8 cellular contexts compared by ENCODE assay signal in the genomic region with DNA sequence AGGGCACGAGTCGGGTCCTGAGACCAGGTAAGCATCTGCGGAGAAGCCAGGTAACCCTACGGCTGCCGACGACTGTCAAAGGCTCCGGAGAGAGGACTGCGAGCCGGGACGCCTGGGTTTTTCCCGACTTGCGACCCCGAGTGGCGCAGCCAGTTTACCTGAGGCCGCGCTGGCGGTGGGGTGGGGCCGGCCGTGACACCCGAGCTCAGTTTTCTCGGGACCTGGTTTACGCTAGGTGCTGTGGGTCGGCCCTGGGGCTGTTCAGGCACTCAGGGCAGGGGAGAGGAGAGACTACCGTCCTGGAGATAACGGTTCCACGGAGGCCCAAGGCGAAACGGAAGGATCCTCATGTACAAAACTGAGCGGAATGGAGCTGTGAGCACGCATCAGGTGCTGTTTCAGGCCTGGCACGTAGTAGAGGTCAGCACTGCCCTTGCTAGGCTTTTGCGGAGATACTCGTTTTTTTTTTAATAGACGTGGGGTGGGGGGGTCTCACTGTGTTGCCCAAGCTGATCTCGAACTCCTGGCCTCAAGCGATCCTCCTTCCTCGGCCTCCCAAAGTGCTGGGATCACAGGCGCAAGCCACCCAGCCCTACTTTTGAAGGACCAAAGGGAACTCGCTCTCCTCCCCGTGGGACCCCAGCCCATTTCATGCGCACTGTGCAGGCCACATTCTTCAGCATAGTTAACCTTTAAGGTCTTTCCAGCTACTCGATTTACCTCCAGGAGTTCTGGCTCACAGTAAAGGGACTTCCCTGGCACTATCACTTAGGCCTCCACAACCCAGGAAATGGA. TPM values are rescaled to one million over a fixed set of nuclear protein-coding genes. Genes with fewer than 3 reads are reported as not detected.
DNase-seq lines count a peak whose midpoint lies in the region; ATAC-seq, FAIRE-seq and TF ChIP-seq lines count a peak whose summit lies in the region.

No MANE protein-coding gene starts in this region.

- peak overlapping the region; percentile 29 for H4K91ac ChIP-seq in H1 (replicated peaks; ENCODE audit: insufficient read length, low read length)

- no peak overlapping the region; the same call in 1 of the 2 replicates for H2BK12ac ChIP-seq in H1 (ENCODE audit: low read depth, low read length)

- FAIRE-seq in H1 (lab: Jason Lieb, UNC) = no peak

- H3K23ac ChIP-seq in H1 (ENCODE audit: insufficient read length) = no peak overlapping the region

- TF ChIP-seq POLR2A in GM18505 (IDR thresholded peaks at IDR 0.05; ENCODE audit: borderline replicate concordance, extremely low read depth, insufficient read depth, insufficient read length) (no peak), H1 (IDR thresholded peaks at IDR 0.05; ENCODE audit: control extremely low read depth in 1 of 2, low read depth in 2 of 2, low read length in 2 of 2) (no peak)

- no peaks in the 10 kb centered on the region for H3K9me3 ChIP-seq in PC-9 (ENCODE audit: insufficient read depth, low read depth)
- no peaks in the 10 kb centered on the region for H3K9me3 ChIP-seq in H1 (ENCODE audit: insufficient read depth in 2 of 2, low read depth in 1 of 2, low read length in 1 of 2)

- CTCF ChIA-PET in PC-9 (lab: Charles Lee) (interaction anchor here (0.5 to 0.7 kb wide), 4 partner anchors 37 to 334 kb away, joined by 3 to 8 read pairs (median 4); no protein-coding TSS in a partner anchor), H1 (lab: Charles Lee; ENCODE audit: partially characterized antibody) (interaction anchor here (0.6 to 2.1 kb wide), 12 partner anchors 8 to 1728 kb away, joined by 3 to 8 read pairs (median 4); a partner anchor contains a TSS)

- BruUV-seq in PC-9 (replicated peaks; lab: Mats Ljungman, UMichigan) = TSS peak; percentile 48

- TF ChIP-seq EP300 in H1 (IDR thresholded peaks at IDR 0.05; ENCODE audit: borderline replicate concordance in 1 of 2, low read depth in 2 of 2, low read length in 2 of 2) = no peak

- peaks cover 8% of the 10 kb centered on the region for H3K23me2 ChIP-seq in H1 (ENCODE audit: low read depth, low read length)

- no peak overlapping the region for H2AK5ac ChIP-seq in H1 (ENCODE audit: low read depth, low read length)

- no peak overlapping the region for H2BK120ac ChIP-seq in H1 (replicated peaks; ENCODE audit: low read depth, low read length)

- 17% methylated on average over 42 of the region's 42 CpGs; no CpG with 5 or more reads in 1 of the 2 experiments for WGBS in H1 (ENCODE audit: extremely low coverage in 1 of 2, insufficient coverage in 1 of 2, insufficient read length in 1 of 2, insufficient replicate concordance in 2 of 2, low coverage in 1 of 2, low lambda C conversion rate in 2 of 2, missing lambda C conversion rate in 1 of 2), 2 experiments

- H3K27ac ChIP-seq in PC-9 (peak overlapping the region; percentile 32), H1 (ENCODE audit: low read depth, low read length) (peak overlapping the region; percentile 47; the same call in 1 of the 2 replicates)

- H3K27me3 ChIP-seq in PC-9 (ENCODE audit: insufficient read depth, low read depth) (no peaks in the 10 kb centered on the region), H1 (replicated peaks in 1 of 4; ENCODE audit: control insufficient read depth in 3 of 4, extremely low read depth in 1 of 4, insufficient read depth in 3 of 4, low read length in 3 of 4) (no peaks in the 10 kb centered on the region)

- TF ChIP-seq CTCF in PC-9 (conservative IDR thresholded peaks at IDR 0.05) (no peak), H1 (IDR thresholded peaks at IDR 0.05; ENCODE audit: control extremely low read depth in 1 of 3, insufficient read depth in 1 of 3, low read depth in 1 of 3, low read length in 3 of 3) (no peak), nephron progenitor cell (IDR thresholded peaks at IDR 0.05) (no peak)

- peak overlapping the region; percentile 54 for H2BK5ac ChIP-seq in H1 (ENCODE audit: low read depth, low read length)

- H3K4me3 ChIP-seq in PC-9 (peak overlapping the region; percentile 82), H1 (ENCODE audit: extremely low read depth in 1 of 4, insufficient read depth in 2 of 4, low read depth in 3 of 4, low read length in 4 of 4) (peak overlapping the region; percentile 59 to 94 (median 89))

- H3K79me1 ChIP-seq in H1 (ENCODE audit: low read depth, low read length) = peaks cover 7% of the 10 kb centered on the region

- H3K79me2 ChIP-seq in PC-9 (ENCODE audit: low read depth) = peaks cover 58% of the 10 kb centered on the region
- H3K79me2 ChIP-seq in H1 (ENCODE audit: control insufficient read depth in 1 of 2, insufficient read depth in 2 of 2, low read length in 2 of 2) = peaks cover 0 to 25% of the 10 kb centered on the region in 2 experiments; a peak in 3 of 4 replicates

- H4K20me1 ChIP-seq in PC-9 (ENCODE audit: insufficient read depth) (no peaks in the 10 kb centered on the region), H1 (replicated peaks in 1 of 2; ENCODE audit: control insufficient read depth in 1 of 2, insufficient read depth in 2 of 2, low read length in 2 of 2) (peaks cover 1 to 4% of the 10 kb centered on the region in 2 experiments)

- peak; percentile 11 for ATAC-seq in GM18505 (IDR thresholded peaks at IDR 0.05; ENCODE audit: unreplicated experiment)
- peak; percentile 7 for ATAC-seq in HG02623 (IDR thresholded peaks at IDR 0.05; ENCODE audit: unreplicated experiment)

- H3K4me1 ChIP-seq in PC-9 (replicated peaks; ENCODE audit: insufficient read depth) = peaks cover 26% of the 10 kb centered on the region
- peaks cover 0 to 4% (median 2%) of the 10 kb centered on the region in 4 experiments; a peak in 3 of 7 replicates for H3K4me1 ChIP-seq in H1 (replicated peaks in 1 of 4; ENCODE audit: control insufficient read depth in 3 of 4, insufficient read depth in 4 of 4, low read length in 3 of 4)

- POLR2A ChIA-PET in PC-9 (lab: Charles Lee; ENCODE audit: unreplicated experiment) (interaction anchor here (0.6 to 1.5 kb wide), 7 partner anchors 17 to 708 kb away, joined by 3 to 13 read pairs (median 9); a partner anchor contains a TSS), H1 (lab: Charles Lee; ENCODE audit: partially characterized antibody) (interaction anchor here (0.6 to 3.7 kb wide), 44 partner anchors 8 to 1297 kb away, joined by 3 to 42 read pairs (median 4); a partner anchor contains a TSS)

- H4K8ac ChIP-seq in H1 (ENCODE audit: extremely low read depth, insufficient read depth, low read length) = peak overlapping the region; percentile 81; the same call in 1 of the 2 replicates

- H4K5ac ChIP-seq in H1 (ENCODE audit: insufficient read length, low read depth, low read length) = peak overlapping the region; percentile 70

- no peak overlapping the region; the same call in none of the 2 replicates for H3K18ac ChIP-seq in H1 (ENCODE audit: extremely low read depth, low read length)

- peaks cover 3% of the 10 kb centered on the region for H3K27me3 Mint-ChIP-seq in nephron progenitor cell (ENCODE audit: low read depth, poor library complexity)

- peak overlapping the region; percentile 97 for H3K27ac Mint-ChIP-seq in nephron progenitor cell

- no peaks in the 10 kb centered on the region for H3K9me3 Mint-ChIP-seq in nephron progenitor cell

- peak overlapping the region; percentile 97 for H3K4me3 Mint-ChIP-seq in nephron progenitor cell

- peak overlapping the region; percentile 92 for H2AFZ ChIP-seq in PC-9
- peak overlapping the region; percentile 85 for H2AFZ ChIP-seq in H1 (ENCODE audit: low read length)

- H3F3A ChIP-seq in PC-9 (ENCODE audit: insufficient read depth, low read depth) = peaks cover 14% of the 10 kb centered on the region

- H3K14ac ChIP-seq in H1 (ENCODE audit: insufficient read length) = no peak overlapping the region

- peak overlapping the region; percentile 96 for H2BK15ac ChIP-seq in H1 (ENCODE audit: low read length)

- H3K4me2 ChIP-seq in PC-9 (peak overlapping the region; percentile 97), H1 (ENCODE audit: insufficient read depth in 1 of 2, low read depth in 2 of 2, low read length in 2 of 2) (peak overlapping the region; percentile 71 to 82)

- peaks cover 52% of the 10 kb centered on the region for H3K4me1 Mint-ChIP-seq in nephron progenitor cell

- peak overlapping the region; percentile 60 for H3K56ac ChIP-seq in H1 (replicated peaks; ENCODE audit: insufficient read length, low read depth, low read length)

- peak overlapping the region; percentile 27 for H3K4ac ChIP-seq in H1 (replicated peaks; ENCODE audit: insufficient read length, low read depth, low read length)

- H2BK20ac ChIP-seq in H1 (ENCODE audit: low read length) = no peak overlapping the region

- no peaks in the 10 kb centered on the region for H3K36me3 ChIP-seq in PC-9 (ENCODE audit: low read depth)
- H3K36me3 ChIP-seq in H1 (ENCODE audit: control insufficient read depth in 2 of 4, insufficient read depth in 4 of 4, low read length in 3 of 4) = peaks cover 0 to 5% (median 0%) of the 10 kb centered on the region in 4 experiments; a peak in 2 of 8 replicates

- intact Hi-C loops in PC-9 (cut with micrococcal nuclease; ENCODE audit: unreplicated experiment) = loop anchor here (2.0 to 10.0 kb wide), 3 partner anchors 71 to 459 kb away; a partner anchor contains a TSS

- no peak for DNase-seq in PC-9
- DNase-seq in H1 (ENCODE audit: low read depth in 1 of 2, low spot score in 2 of 2) = peak in 1 of 2 experiments; percentile 49
- no peak for DNase-seq in nephron progenitor cell
- DNase-seq in amniotic stem cell (lab: John Stamatoyannopoulos, UW) = no peak
- no peak for DNase-seq in NCI-H1930 (lab: John Stamatoyannopoulos, UW)
- DNase-seq in midbrain (lab: John Stamatoyannopoulos, UW) = no peak

- H3K9me2 ChIP-seq in PC-9 (ENCODE audit: insufficient read depth) = no peaks in the 10 kb centered on the region

- peak overlapping the region; percentile 46 to 73 (median 66) for H3K9ac ChIP-seq in H1 (replicated peaks in 1 of 4; ENCODE audit: extremely low read depth in 1 of 4, low read depth in 3 of 4, low read length in 3 of 4)

- TF ChIP-seq RAD21 in H1 (IDR thresholded peaks at IDR 0.05 in 1 of 2, conservative IDR thresholded peaks at IDR 0.05 in 1 of 2; ENCODE audit: low read depth in 2 of 2, low read length in 2 of 2) = no peak

- peaks cover 38% of the 10 kb centered on the region for H3K36me3 Mint-ChIP-seq in nephron progenitor cell (ENCODE audit: low read depth)

RNA-seq across cellular contexts. Expression of a gene that starts 0.5 kb away (rescaled TPM):
- 18.6 and 19.4 TPM in 2 replicates for total RNA-seq in PC-9 (2021)
- 12.0 and 12.9 TPM in 2 replicates for total RNA-seq in H1 (2021; fragmentation: NEBNext Ultra II Directional; extraction: Animal tissue kit (Norgen Biotek cat#: 25700))
- polyA plus RNA-seq in H1 (2011; rRNA removed) = 6.9 and 9.2 TPM in 2 replicates
- 11.2 TPM for polyA plus RNA-seq in H1 (2011; cell fraction: cytosol; rRNA removed)
- polyA plus RNA-seq in H1 (2011; cell fraction: nucleus; rRNA removed) = 9.3 TPM
- 13.7 to 18.0 TPM (median 15.6 TPM) in 4 replicates for polyA plus RNA-seq in H1 (2012, experiment 1 of 2)
- polyA plus RNA-seq in H1 (2012, experiment 2 of 2) = 5.5 TPM
- 11.4 TPM for polyA plus RNA-seq in H1 (2013, experiment 1 of 2)
- polyA plus RNA-seq in H1 (2013, experiment 2 of 2) = 12.2 TPM
- polyA minus RNA-seq in H1 (2011; rRNA and poly(A)+ RNA removed) = 10.0 and 10.4 TPM in 2 replicates
- polyA minus RNA-seq in H1 (2011; cell fraction: cytosol; rRNA and poly(A)+ RNA removed) = 8.9 TPM
- polyA minus RNA-seq in H1 (2011; cell fraction: nucleus; rRNA and poly(A)+ RNA removed) = 19.4 TPM

RNA-seq across cellular contexts. Expression of a gene that starts 0.8 kb away (rescaled TPM):
- 46.9 and 58.5 TPM in 2 replicates for total RNA-seq in PC-9 (2021)
- total RNA-seq in H1 (2021; fragmentation: NEBNext Ultra II Directional; extraction: Animal tissue kit (Norgen Biotek cat#: 25700)) = 47.7 and 48.8 TPM in 2 replicates
- 6.8 and 8.8 TPM in 2 replicates for polyA plus RNA-seq in H1 (2011; rRNA removed)
- 11.4 TPM for polyA plus RNA-seq in H1 (2011; cell fraction: cytosol; rRNA removed)
- 11.4 TPM for polyA plus RNA-seq in H1 (2011; cell fraction: nucleus; rRNA removed)
- 14.7 to 23.5 TPM (median 16.8 TPM) in 4 replicates for polyA plus RNA-seq in H1 (2012, experiment 1 of 2)
- 0.94 TPM for polyA plus RNA-seq in H1 (2012, experiment 2 of 2)
- polyA plus RNA-seq in H1 (2013, experiment 1 of 2) = 26.1 TPM
- 22.2 TPM for polyA plus RNA-seq in H1 (2013, experiment 2 of 2)
- 23.0 and 46.1 TPM in 2 replicates for polyA minus RNA-seq in H1 (2011; rRNA and poly(A)+ RNA removed)
- 18.3 TPM for polyA minus RNA-seq in H1 (2011; cell fraction: cytosol; rRNA and poly(A)+ RNA removed)
- 73.2 TPM for polyA minus RNA-seq in H1 (2011; cell fraction: nucleus; rRNA and poly(A)+ RNA removed)

RNA-seq across cellular contexts. Expression of a gene that starts 38.0 kb away (rescaled TPM):
- 59.8 and 61.7 TPM in 2 replicates for total RNA-seq in PC-9 (2021)
- total RNA-seq in H1 (2021; fragmentation: NEBNext Ultra II Directional; extraction: Animal tissue kit (Norgen Biotek cat#: 25700)) = 224 and 225 TPM in 2 replicates
- polyA plus RNA-seq in H1 (2011; rRNA removed) = 113 and 232 TPM in 2 replicates
- 208 TPM for polyA plus RNA-seq in H1 (2011; cell fraction: cytosol; rRNA removed)
- 54.5 TPM for polyA plus RNA-seq in H1 (2011; cell fraction: nucleus; rRNA removed)
- polyA plus RNA-seq in H1 (2012, experiment 1 of 2) = 161 to 251 TPM (median 168 TPM) in 4 replicates
- 208 TPM for polyA plus RNA-seq in H1 (2012, experiment 2 of 2)
- 239 TPM for polyA plus RNA-seq in H1 (2013, experiment 1 of 2)
- 248 TPM for polyA plus RNA-seq in H1 (2013, experiment 2 of 2)
- 75.7 and 102 TPM in 2 replicates for polyA minus RNA-seq in H1 (2011; rRNA and poly(A)+ RNA removed)
- 82.2 TPM for polyA minus RNA-seq in H1 (2011; cell fraction: cytosol; rRNA and poly(A)+ RNA removed)
- 53.7 TPM for polyA minus RNA-seq in H1 (2011; cell fraction: nucleus; rRNA and poly(A)+ RNA removed)
